In genomic region chr17:81049372-81049911, GRCh38 we compare ENCODE assay signal across 11 cellular contexts. TPM values are rescaled to one million over a fixed set of nuclear protein-coding genes. Genes with fewer than 3 reads are reported as not detected.
A peak's percentile ranks its signal among the peaks of the same experiment; 100 is the strongest.
DNase-seq lines count a peak whose midpoint lies in the region; ATAC-seq and TF ChIP-seq lines count a peak whose summit lies in the region.
"Had no signal": no experiment of that assay in that cellular context is flagged by ENCODE, and none has a peak within 500 bp of the region (broad histone marks: within the 10 kb centered on the region; RNA-seq: fewer than 3 reads in every experiment).

No MANE protein-coding gene starts in this region.

- no peaks in the 10 kb centered on the region for H3K9me2 ChIP-seq in MM.1S (replicated peaks; ENCODE audit: insufficient read depth, low read length)

- H3K4me1 Mint-ChIP-seq in brain (peaks cover 78% of the 10 kb centered on the region), natural killer cell (peaks cover 12 to 25% of the 10 kb centered on the region in 2 donors)

- no peaks in the 10 kb centered on the region for H3K79me2 ChIP-seq in MM.1S (ENCODE audit: low read length)

- peaks cover 63 to 91% (median 75%) of the 10 kb centered on the region in 10 experiments for H3K4me1 ChIP-seq in BLaER1 treated with 17β-estradiol and CSF1 and Interleukin-3, amounts not matched to agents 10 nM and 100 nM
- peaks cover 10% of the 10 kb centered on the region for H3K4me1 ChIP-seq in MM.1S (ENCODE audit: low read length)

- peak; percentile 35 to 72 (median 64) for ATAC-seq in natural killer cell
- no peak for ATAC-seq in HG02852 (IDR thresholded peaks at IDR 0.05; ENCODE audit: unreplicated experiment)
- no peak for ATAC-seq in GM18520 (IDR thresholded peaks at IDR 0.05; ENCODE audit: unreplicated experiment)

- H3K4me3 Mint-ChIP-seq in brain (peak overlapping the region in 2 of 5 experiments; percentile 28 to 68), natural killer cell (peak overlapping the region; percentile 83)

- H3K27me3 Mint-ChIP-seq in brain: no peaks in the 10 kb centered on the region
- no peaks in the 10 kb centered on the region for H3K27me3 Mint-ChIP-seq in natural killer cell (ENCODE audit: low read depth in 2 of 2)

- DNase-seq in MM.1S: no peak
- no peak for DNase-seq in natural killer cell
- no peak for DNase-seq in H4 (ENCODE audit: low spot score)
- no peak for DNase-seq in AML-193 (lab: John Stamatoyannopoulos, UW)
- DNase-seq: DND-41; effector memory CD4-positive, alpha-beta T cell; NCI-H2171 treated with DMSO at 0.1 percent for 48 hours had no signal

- H3K36me3 Mint-ChIP-seq in brain: peaks cover 14% of the 10 kb centered on the region
- no peaks in the 10 kb centered on the region for H3K36me3 Mint-ChIP-seq in natural killer cell

- no peaks in the 10 kb centered on the region for H3K9me3 ChIP-seq in BLaER1 treated with 17β-estradiol and CSF1 and Interleukin-3, amounts not matched to agents 10 nM and 100 nM (replicated peaks in 1 of 11)
- H3K9me3 ChIP-seq in MM.1S (replicated peaks; ENCODE audit: insufficient read depth, low read length): no peaks in the 10 kb centered on the region

- no peaks in the 10 kb centered on the region for H3F3A ChIP-seq in MM.1S (ENCODE audit: insufficient read depth, low read length)

- H2AFZ ChIP-seq in MM.1S (ENCODE audit: low read length): no peak overlapping the region

- H3K36me3 ChIP-seq in BLaER1 treated with 17β-estradiol and CSF1 and Interleukin-3, amounts not matched to agents 10 nM and 100 nM: no peaks in the 10 kb centered on the region
- H3K36me3 ChIP-seq in MM.1S (replicated peaks; ENCODE audit: insufficient read depth, low read length): no peaks in the 10 kb centered on the region

- peaks cover 0 to 88% (median 41%) of the 10 kb centered on the region in 11 experiments; a peak in 16 of 22 replicates for H4K20me1 ChIP-seq in BLaER1 treated with 17β-estradiol and CSF1 and Interleukin-3, amounts not matched to agents 10 nM and 100 nM
- no peaks in the 10 kb centered on the region for H4K20me1 ChIP-seq in MM.1S (ENCODE audit: insufficient read depth, low read length)

- intact Hi-C loops in natural killer cell (cut with micrococcal nuclease): no loop called here

- peak overlapping the region; percentile 80 to 99 (median 95) for H3K4me2 ChIP-seq in BLaER1 treated with 17β-estradiol and CSF1 and Interleukin-3, amounts not matched to agents 10 nM and 100 nM
- H3K4me2 ChIP-seq in MM.1S (ENCODE audit: low read depth, low read length): peak overlapping the region; percentile 61

- H3K9me3 Mint-ChIP-seq in brain (peaks cover 0 to 3% (median 0%) of the 10 kb centered on the region in 5 experiments), natural killer cell (no peaks in the 10 kb centered on the region)

- TF ChIP-seq CTCF in MM.1S (IDR thresholded peaks at IDR 0.05; ENCODE audit: low read length): no peak
- TF ChIP-seq CTCF in brain (conservative IDR thresholded peaks at IDR 0.05): no peak
- no peak for TF ChIP-seq CTCF in natural killer cell (IDR thresholded peaks at IDR 0.05)

- peak overlapping the region in 7 of 10 experiments; percentile 15 to 58 (median 36); a peak in 12 of 20 replicates for H3K4me3 ChIP-seq in BLaER1 treated with 17β-estradiol and CSF1 and Interleukin-3, amounts not matched to agents 10 nM and 100 nM
- H3K4me3 ChIP-seq in MM.1S (ENCODE audit: low read length): peak overlapping the region; percentile 36; the same call in 1 of the 2 replicates

- H3K27ac Mint-ChIP-seq in brain (peak overlapping the region; percentile 24 to 87 (median 56)), natural killer cell (peak overlapping the region in 1 of 2 donors; percentile 62)

- H3K9ac ChIP-seq in BLaER1 treated with 17β-estradiol and CSF1 and Interleukin-3, amounts not matched to agents 10 nM and 100 nM: peak overlapping the region in 9 of 11 experiments; percentile 3 to 57 (median 49); a peak in 13 of 22 replicates
- H3K9ac ChIP-seq in MM.1S (ENCODE audit: low read length): peak overlapping the region; percentile 41; the same call in 1 of the 2 replicates

- peaks cover 52 to 96% (median 87%) of the 10 kb centered on the region in 11 experiments for H3K27me3 ChIP-seq in BLaER1 treated with 17β-estradiol and CSF1 and Interleukin-3, amounts not matched to agents 10 nM and 100 nM
- H3K27me3 ChIP-seq in MM.1S (replicated peaks; ENCODE audit: insufficient read depth, low read length): peaks cover 95% of the 10 kb centered on the region

- H3K27ac ChIP-seq in BLaER1 treated with 17β-estradiol and CSF1 and Interleukin-3, amounts not matched to agents 10 nM and 100 nM: peak overlapping the region in 8 of 11 experiments; percentile 4 to 72 (median 42); a peak in 13 of 22 replicates
- no peak overlapping the region for H3K27ac ChIP-seq in MM.1S (ENCODE audit: low read length)

RNA-seq across cellular contexts. Expression of gene BAIAP2, which starts 14.5 kb away (rescaled TPM):
- 87.8 TPM for polyA plus RNA-seq in brain (ENCODE audit: insufficient read depth, low read depth, low replicate concordance)
- total RNA-seq in natural killer cell: 10 to 100 TPM in 2 of 3 donors, 1 to 10 TPM in 1; 6.7 to 12.3 (median 10.4) TPM
- total RNA-seq in H4 (2014; rRNA removed; shearing (Covaris generic)): 42.4 and 47.7 TPM in 2 replicates

RNA-seq across cellular contexts. Expression of gene CHMP6, which starts 57.8 kb away (rescaled TPM):
- 35.2 TPM for polyA plus RNA-seq in brain (ENCODE audit: insufficient read depth, low read depth, low replicate concordance)
- 10 to 100 TPM; 26.8 to 33.3 (median 33.0) TPM for total RNA-seq in natural killer cell
- 19.7 and 21.4 TPM in 2 replicates for total RNA-seq in H4 (2014; rRNA removed; shearing (Covaris generic))

Comparison
In these comparisons a context has a peak if more than half of its experiments do, and no peak if none do; other contexts are left out.
1. ATAC-seq: peak in natural killer cell (3 of 3); none in HG02852 (single experiment) and GM18520 (single experiment).